Comparison of ENCODE assay signal across 17 cellular contexts in genomic region chr9:116910201-116910600, GRCh38.
"Had no signal": no experiment of that assay in that cellular context is flagged by ENCODE, and none has a peak within 500 bp of the region (broad histone marks: within the 10 kb centered on the region; RNA-seq: fewer than 3 reads in every experiment).

No MANE protein-coding gene starts in this region.

- H3K4me1 Mint-ChIP-seq: activated naive CD8-positive, alpha-beta T cell treated with anti-CD3 and anti-CD28 coated beads for 36 hours had no signal

- H3K4me1 ChIP-seq: tibial nerve, uterus had no signal

- ATAC-seq: effector memory CD8-positive, alpha-beta T cell; left lobe of liver; right cardiac atrium had no signal

- H3K9me3 ChIP-seq: tibial nerve, uterus had no signal

- H3K27ac Mint-ChIP-seq: activated CD4-positive, alpha-beta memory T cell treated with anti-CD3 and anti-CD28 coated beads for 36 hours; activated naive CD8-positive, alpha-beta T cell treated with anti-CD3 and anti-CD28 coated beads for 36 hours; effector memory CD8-positive, alpha-beta T cell; T-helper 1 cell treated with Interleukin-12 subunit alpha and Interleukin-12 subunit beta and Interleukin-4 antibody, amounts not matched to agents 30 μg/mL and 1 μg/mL, for 36 hours had no signal

- H3K27me3 Mint-ChIP-seq: effector memory CD8-positive, alpha-beta T cell had no signal

- DNase-seq: activated CD4-positive, alpha-beta memory T cell treated with anti-CD3 and anti-CD28 coated beads for 36 hours; activated naive CD8-positive, alpha-beta T cell treated with anti-CD3 and anti-CD28 coated beads for 36 hours; activated T-cell treated with anti-CD3 and anti-CD28 coated beads for 4 hours; amygdala; effector memory CD8-positive, alpha-beta T cell; foreskin melanocyte; glutamatergic neuron; hippocampal formation; islet precursor cell; right cardiac atrium; stimulated activated CD4-positive, alpha-beta T cell treated with anti-CD3 and anti-CD28 coated beads, Interleukin-2, amount 100 ng/mL, for 24 hours; stimulated activated naive CD4-positive, alpha-beta T cell treated with Interleukin-2 at 50 U/mL for 16 hours; uterus had no signal

- H3K27ac ChIP-seq: tibial nerve, uterus, VCaP had no signal

- H3K27me3 ChIP-seq: tibial nerve, uterus had no signal

- H3K9me3 Mint-ChIP-seq: activated CD4-positive, alpha-beta memory T cell treated with anti-CD3 and anti-CD28 coated beads for 36 hours; activated naive CD8-positive, alpha-beta T cell treated with anti-CD3 and anti-CD28 coated beads for 36 hours; T-helper 1 cell treated with Interleukin-12 subunit alpha and Interleukin-12 subunit beta and Interleukin-4 antibody, amounts not matched to agents 30 μg/mL and 1 μg/mL, for 36 hours had no signal

- H3K4me3 ChIP-seq: tibial nerve, uterus had no signal

- H3K4me3 Mint-ChIP-seq: activated CD4-positive, alpha-beta memory T cell treated with anti-CD3 and anti-CD28 coated beads for 36 hours; activated naive CD8-positive, alpha-beta T cell treated with anti-CD3 and anti-CD28 coated beads for 36 hours; effector memory CD8-positive, alpha-beta T cell; T-helper 1 cell treated with Interleukin-12 subunit alpha and Interleukin-12 subunit beta and Interleukin-4 antibody, amounts not matched to agents 30 μg/mL and 1 μg/mL, for 36 hours had no signal

- H3K36me3 ChIP-seq: tibial nerve, uterus had no signal

- H3K36me3 Mint-ChIP-seq: activated CD4-positive, alpha-beta memory T cell treated with anti-CD3 and anti-CD28 coated beads for 36 hours; activated naive CD8-positive, alpha-beta T cell treated with anti-CD3 and anti-CD28 coated beads for 36 hours had no signal
